17 cellular contexts compared by ENCODE assay signal in genomic region chr17:82193520-82194236, GRCh38.
DNase-seq lines count a peak whose midpoint lies in the region; ATAC-seq, FAIRE-seq and TF ChIP-seq lines count a peak whose summit lies in the region.
"Had no signal": no experiment of that assay in that cellular context is flagged by ENCODE, and none has a peak within 500 bp of the region (broad histone marks: within the 10 kb centered on the region; RNA-seq: fewer than 3 reads in every experiment).

No MANE protein-coding gene starts in this region.

- ATAC-seq in stimulated activated naive B cell treated with anti-CD40 and anti-IgM and Interleukin-4, amounts not matched to agents 10 μg/mL and 1 μg/mL and 100 μg/mL, for 72 hours (replicated peaks): no peak
- ATAC-seq: Panc1 had no signal

- no peaks in the 10 kb centered on the region for H3K9me3 Mint-ChIP-seq in T-helper 2 cell treated with Interferon-gamma antibody and Interleukin-4, amounts not matched to agents 5 μg/mL and 100 μg/mL, for 36 hours
- no peaks in the 10 kb centered on the region for H3K9me3 Mint-ChIP-seq in stimulated activated naive B cell treated with anti-CD40 and anti-IgM and Interleukin-4, amounts not matched to agents 10 μg/mL and 1 μg/mL and 100 μg/mL, for 72 hours

- no peak for DNase-seq in T-helper 2 cell treated with Interferon-gamma antibody and Interleukin-4, amounts not matched to agents 5 μg/mL and 100 μg/mL, for 36 hours (ENCODE audit: low spot score)
- DNase-seq in T-helper 2 cell (no peak), SKM-1 (lab: John Stamatoyannopoulos, UW; ENCODE audit: unreplicated experiment) (peak; percentile 18), H54 (ENCODE audit: insufficient read length, low spot score) (no peak), GM20000 (ENCODE audit: low spot score) (no peak)
- no peak for DNase-seq in stimulated activated naive B cell treated with anti-CD40 and anti-IgM and Interleukin-4, amounts not matched to agents 10 μg/mL and 1 μg/mL and 100 μg/mL, for 72 hours
- DNase-seq in stimulated activated CD4-positive, alpha-beta T cell treated with anti-CD3 and anti-CD28 coated beads, Interleukin-1b, Interleukin-23, amount 100 ng/mL, for 48 hours: no peak
- DNase-seq: cerebellar nuclear complex; NCI-H1417; occipital lobe; stimulated activated CD4-positive, alpha-beta T cell treated with anti-CD3 and anti-CD28 coated beads, Interleukin-12 subunit alpha, Interleukin-12 subunit beta, amount 100 ng/mL, for 4 hours; testis had no signal

- peak overlapping the region; percentile 38 for H3K27ac Mint-ChIP-seq in T-helper 2 cell treated with Interferon-gamma antibody and Interleukin-4, amounts not matched to agents 5 μg/mL and 100 μg/mL, for 36 hours
- H3K27ac Mint-ChIP-seq in stimulated activated naive B cell treated with anti-CD40 and anti-IgM and Interleukin-4, amounts not matched to agents 10 μg/mL and 1 μg/mL and 100 μg/mL, for 72 hours: peak overlapping the region; percentile 22
- H3K27ac Mint-ChIP-seq: activated naive CD8-positive, alpha-beta T cell had no signal

- H3K36me3 Mint-ChIP-seq in T-helper 2 cell treated with Interferon-gamma antibody and Interleukin-4, amounts not matched to agents 5 μg/mL and 100 μg/mL, for 36 hours (ENCODE audit: low read depth): peaks cover 40% of the 10 kb centered on the region
- peaks cover 34 to 50% of the 10 kb centered on the region in 2 donors for H3K36me3 Mint-ChIP-seq in stimulated activated naive B cell treated with anti-CD40 and anti-IgM and Interleukin-4, amounts not matched to agents 10 μg/mL and 1 μg/mL and 100 μg/mL, for 72 hours

- no peak overlapping the region for H3K4me3 Mint-ChIP-seq in T-helper 2 cell treated with Interferon-gamma antibody and Interleukin-4, amounts not matched to agents 5 μg/mL and 100 μg/mL, for 36 hours
- H3K4me3 Mint-ChIP-seq in stimulated activated naive B cell treated with anti-CD40 and anti-IgM and Interleukin-4, amounts not matched to agents 10 μg/mL and 1 μg/mL and 100 μg/mL, for 72 hours: no peak overlapping the region
- H3K4me3 Mint-ChIP-seq: activated naive CD8-positive, alpha-beta T cell had no signal

- FAIRE-seq in islet of Langerhans (lab: Jason Lieb, UNC) (peak; percentile 100), H54 (lab: Jason Lieb, UNC) (no peak)
- FAIRE-seq: A204.1, TTC549 had no signal

- no peak for TF ChIP-seq CTCF in GM20000 (IDR thresholded peaks at IDR 0.05; ENCODE audit: extremely low read depth, missing control alignments)

- no peaks in the 10 kb centered on the region for H3K27me3 Mint-ChIP-seq in T-helper 2 cell treated with Interferon-gamma antibody and Interleukin-4, amounts not matched to agents 5 μg/mL and 100 μg/mL, for 36 hours (ENCODE audit: low read depth)
- no peaks in the 10 kb centered on the region for H3K27me3 Mint-ChIP-seq in stimulated activated naive B cell treated with anti-CD40 and anti-IgM and Interleukin-4, amounts not matched to agents 10 μg/mL and 1 μg/mL and 100 μg/mL, for 72 hours
- H3K27me3 Mint-ChIP-seq: activated naive CD8-positive, alpha-beta T cell had no signal

- H3K4me1 Mint-ChIP-seq in T-helper 2 cell treated with Interferon-gamma antibody and Interleukin-4, amounts not matched to agents 5 μg/mL and 100 μg/mL, for 36 hours (ENCODE audit: low read depth): peaks cover 23% of the 10 kb centered on the region
- H3K4me1 Mint-ChIP-seq in stimulated activated naive B cell treated with anti-CD40 and anti-IgM and Interleukin-4, amounts not matched to agents 10 μg/mL and 1 μg/mL and 100 μg/mL, for 72 hours: peaks cover 8 to 11% of the 10 kb centered on the region in 2 donors

- TF ChIP-seq POLR2A in H54 (IDR thresholded peaks at IDR 0.05; ENCODE audit: low read depth, low read length): no peak
